In genomic region chr10:59905735-59906416, GRCh38 we compare ENCODE assay signal across 1 cellular context.
TF ChIP-seq lines count a peak whose summit lies in the region.

No MANE protein-coding gene starts in this region.

TF ChIP-seq in K562, 482 proteins besides CTCF, POLR2A, EP300 and RAD21 (continued from another document and continues in another):
- TF ChIP-seq SAP30 (IDR thresholded peaks at IDR 0.05; ENCODE audit: borderline replicate concordance, insufficient read depth, low read depth, low read length, poor library complexity, severe bottlenecking): peak; percentile 72
- no peak for TF ChIP-seq BRD9 (IDR thresholded peaks at IDR 0.05; ENCODE audit: low read depth, partially characterized antibody)
- no peak for TF ChIP-seq JUNB (CRISPR knock-in tag; conservative IDR thresholded peaks at IDR 0.05)
- no peak for TF ChIP-seq CBX5 (IDR thresholded peaks at IDR 0.05; ENCODE audit: borderline replicate concordance, low read depth)
- TF ChIP-seq ATF7 (IDR thresholded peaks at IDR 0.05): no peak
- TF ChIP-seq NRF1 (conservative IDR thresholded peaks at IDR 0.05 in 1 of 2, IDR thresholded peaks at IDR 0.05 in 1 of 2): no peak
- TF ChIP-seq ZNF707 (CRISPR knock-in tag; conservative IDR thresholded peaks at IDR 0.05): no peak
- TF ChIP-seq ADNP (tag; IDR thresholded peaks at IDR 0.05): no peak
- TF ChIP-seq ZNF280B (CRISPR knock-in tag; IDR thresholded peaks at IDR 0.05): no peak
- TF ChIP-seq GTF3C2 (IDR thresholded peaks at IDR 0.05; ENCODE audit: borderline replicate concordance, extremely low read depth, insufficient read length): no peak
- no peak for TF ChIP-seq BCLAF1 (IDR thresholded peaks at IDR 0.05; ENCODE audit: borderline replicate concordance in 1 of 2, control insufficient read depth in 1 of 2, low read depth in 2 of 2, low read length in 1 of 2)
- TF ChIP-seq HBP1 (CRISPR knock-in tag; IDR thresholded peaks at IDR 0.05): no peak
- no peak for TF ChIP-seq CBFB (CRISPR knock-in tag; IDR thresholded peaks at IDR 0.05)
- TF ChIP-seq MBD1 (CRISPR knock-in tag; IDR thresholded peaks at IDR 0.05): no peak
- no peak; a peak in 1 of 4 replicates for TF ChIP-seq SIN3A (IDR thresholded peaks at IDR 0.05; ENCODE audit: borderline replicate concordance in 2 of 2, control insufficient read depth in 1 of 2, low read depth in 2 of 2, low read length in 2 of 2)
- TF ChIP-seq PCBP1 (IDR thresholded peaks at IDR 0.05; ENCODE audit: low read depth, low read length, poor library complexity, severe bottlenecking): no peak
- no peak for TF ChIP-seq TAF15 (IDR thresholded peaks at IDR 0.05; ENCODE audit: low read depth, low read length)
- TF ChIP-seq ZNF224 (CRISPR knock-in tag; IDR thresholded peaks at IDR 0.05): peak; percentile 77; the same call in 1 of the 2 replicates
- no peak for TF ChIP-seq CBX8 (IDR thresholded peaks at IDR 0.05; ENCODE audit: borderline replicate concordance, extremely low read depth, low read depth, low read length, poor library complexity, severe bottlenecking)
- no peak for TF ChIP-seq PTRF (tag; IDR thresholded peaks at IDR 0.05)
- no peak; the same call in 1 of the 2 replicates for TF ChIP-seq LCOR (CRISPR knock-in tag; IDR thresholded peaks at IDR 0.05)
- peak in 1 of 3 experiments; percentile 15 for TF ChIP-seq YY1 (IDR thresholded peaks at IDR 0.05; ENCODE audit: borderline replicate concordance in 1 of 3, control insufficient read depth in 1 of 3, extremely low read depth in 1 of 3, insufficient read depth in 3 of 3, insufficient read length in 1 of 3, insufficient replicate concordance in 2 of 3, low read depth in 1 of 3, low read length in 2 of 3)
- TF ChIP-seq FOXM1 (IDR thresholded peaks at IDR 0.05; ENCODE audit: low read depth): no peak
- no peak for TF ChIP-seq FOXM1 (CRISPR knock-in tag; IDR thresholded peaks at IDR 0.05; ENCODE audit: low read depth)
- TF ChIP-seq ETV6 (IDR thresholded peaks at IDR 0.05; ENCODE audit: borderline replicate concordance in 1 of 2, low read depth in 2 of 2, low read length in 1 of 2): no peak
- TF ChIP-seq ETV6 (CRISPR knock-in tag; IDR thresholded peaks at IDR 0.05; ENCODE audit: borderline replicate concordance): no peak
- TF ChIP-seq E2F3 (CRISPR knock-in tag; IDR thresholded peaks at IDR 0.05): no peak
- no peak; the same call in 1 of the 2 replicates for TF ChIP-seq ZNF12 (CRISPR knock-in tag; IDR thresholded peaks at IDR 0.05)
- no peak for TF ChIP-seq POLR2G (IDR thresholded peaks at IDR 0.05; ENCODE audit: low read depth, low read length)
- no peak for TF ChIP-seq CHD2 (IDR thresholded peaks at IDR 0.05; ENCODE audit: low read depth, low read length)
- TF ChIP-seq YBX1 (IDR thresholded peaks at IDR 0.05): no peak
- no peak for TF ChIP-seq ZNF263 (CRISPR knock-in tag; IDR thresholded peaks at IDR 0.05; ENCODE audit: borderline replicate concordance)
- TF ChIP-seq KLF16 (IDR thresholded peaks at IDR 0.05): no peak
- no peak for TF ChIP-seq CEBPB (tag; IDR thresholded peaks at IDR 0.05)
- no peak for TF ChIP-seq DMBX1 (CRISPR knock-in tag; IDR thresholded peaks at IDR 0.05; ENCODE audit: borderline replicate concordance)
- TF ChIP-seq GATA2 (CRISPR knock-in tag; IDR thresholded peaks at IDR 0.05): no peak
- TF ChIP-seq TRIM24 (IDR thresholded peaks at IDR 0.05): no peak
- TF ChIP-seq ETV5 (CRISPR knock-in tag; IDR thresholded peaks at IDR 0.05; ENCODE audit: low read depth): no peak
- no peak for TF ChIP-seq EWSR1 (IDR thresholded peaks at IDR 0.05; ENCODE audit: borderline replicate concordance, low read depth, partially characterized antibody)
- no peak for TF ChIP-seq ZFPM2 (CRISPR knock-in tag; IDR thresholded peaks at IDR 0.05)
- TF ChIP-seq ZNF3 (CRISPR knock-in tag; IDR thresholded peaks at IDR 0.05): no peak
- 0 out of 4 replicates have a peak, but pooled peaks of 1 of the 2 experiments have one; percentile 10 for TF ChIP-seq UBTF (IDR thresholded peaks at IDR 0.05; ENCODE audit: borderline replicate concordance in 1 of 2, low read depth in 2 of 2, low read length in 2 of 2)
- peak; percentile 35 for TF ChIP-seq RBBP5 (IDR thresholded peaks at IDR 0.05; ENCODE audit: borderline replicate concordance, insufficient read depth, low read length, poor library complexity, severe bottlenecking)
- no peak for TF ChIP-seq SNRNP70 (optimal IDR thresholded peaks at IDR 0.05; ENCODE audit: low read depth, low read length)
- no peak for TF ChIP-seq MAZ (CRISPR knock-in tag; conservative IDR thresholded peaks at IDR 0.05 in 1 of 2, IDR thresholded peaks at IDR 0.05 in 1 of 2)
